ENCODE assay signal across 1 cellular context in the genomic region with DNA sequence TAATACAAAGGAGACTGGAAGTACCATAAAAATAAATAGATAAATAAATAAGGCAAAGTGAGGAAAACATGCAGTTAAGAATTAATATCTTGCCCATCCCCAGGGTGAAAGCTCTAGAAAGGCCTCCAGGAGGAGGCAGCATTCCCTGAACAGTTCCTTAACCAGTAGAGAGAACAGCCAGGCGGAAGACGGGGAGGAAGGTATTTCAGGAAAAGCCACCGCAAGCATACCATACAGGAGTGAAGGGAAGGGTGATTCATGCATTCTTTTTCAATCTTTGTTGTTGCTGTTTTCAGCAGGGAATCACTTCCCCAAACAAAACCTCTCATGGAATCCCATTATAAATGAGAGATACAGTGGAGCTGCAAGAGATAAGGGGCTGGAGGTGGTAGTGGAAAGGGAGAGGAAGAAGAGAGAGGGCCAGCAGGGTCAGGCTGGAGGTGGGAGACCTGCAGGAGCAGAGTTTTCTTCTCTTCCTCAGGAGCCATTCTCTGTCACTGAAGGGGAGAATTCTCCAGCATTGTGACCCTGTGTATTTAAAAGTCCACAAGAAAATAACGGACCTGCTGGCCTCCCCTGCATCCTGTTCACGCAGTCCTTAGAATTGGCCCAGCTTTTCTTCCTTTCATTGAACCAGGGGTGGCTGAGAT.
TF ChIP-seq lines count a peak whose summit lies in the region.

No MANE protein-coding gene starts in this region.

TF ChIP-seq in WTC11, 78 proteins besides CTCF, POLR2A, EP300 and RAD21 (continued from another document):
- no peak for TF ChIP-seq ATF1 (CRISPR knock-in tag; IDR thresholded peaks at IDR 0.05)
- no peak for TF ChIP-seq NR2C2 (CRISPR knock-in tag; IDR thresholded peaks at IDR 0.05)
- TF ChIP-seq NFATC4 (CRISPR knock-in tag; IDR thresholded peaks at IDR 0.05): no peak
- TF ChIP-seq JUN (CRISPR knock-in tag; IDR thresholded peaks at IDR 0.05): no peak
- TF ChIP-seq, protein P1, sequence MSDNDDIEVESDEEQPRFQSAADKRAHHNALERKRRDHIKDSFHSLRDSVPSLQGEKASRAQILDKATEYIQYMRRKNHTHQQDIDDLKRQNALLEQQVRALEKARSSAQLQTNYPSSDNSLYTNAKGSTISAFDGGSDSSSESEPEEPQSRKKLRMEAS (CRISPR knock-in tag; IDR thresholded peaks at IDR 0.05): no peak
- TF ChIP-seq RORB (CRISPR knock-in tag; IDR thresholded peaks at IDR 0.05): no peak
- TF ChIP-seq ELF4 (CRISPR knock-in tag; IDR thresholded peaks at IDR 0.05; ENCODE audit: low read depth): no peak
- TF ChIP-seq, protein P2, sequence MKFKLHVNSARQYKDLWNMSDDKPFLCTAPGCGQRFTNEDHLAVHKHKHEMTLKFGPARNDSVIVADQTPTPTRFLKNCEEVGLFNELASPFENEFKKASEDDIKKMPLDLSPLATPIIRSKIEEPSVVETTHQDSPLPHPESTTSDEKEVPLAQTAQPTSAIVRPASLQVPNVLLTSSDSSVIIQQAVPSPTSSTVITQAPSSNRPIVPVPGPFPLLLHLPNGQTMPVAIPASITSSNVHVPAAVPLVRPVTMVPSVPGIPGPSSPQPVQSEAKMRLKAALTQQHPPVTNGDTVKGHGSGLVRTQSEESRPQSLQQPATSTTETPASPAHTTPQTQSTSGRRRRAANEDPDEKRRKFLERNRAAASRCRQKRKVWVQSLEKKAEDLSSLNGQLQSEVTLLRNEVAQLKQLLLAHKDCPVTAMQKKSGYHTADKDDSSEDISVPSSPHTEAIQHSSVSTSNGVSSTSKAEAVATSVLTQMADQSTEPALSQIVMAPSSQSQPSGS (CRISPR knock-in tag; IDR thresholded peaks at IDR 0.05; ENCODE audit: borderline replicate concordance, low read depth): no peak
- TF ChIP-seq, protein P3, sequence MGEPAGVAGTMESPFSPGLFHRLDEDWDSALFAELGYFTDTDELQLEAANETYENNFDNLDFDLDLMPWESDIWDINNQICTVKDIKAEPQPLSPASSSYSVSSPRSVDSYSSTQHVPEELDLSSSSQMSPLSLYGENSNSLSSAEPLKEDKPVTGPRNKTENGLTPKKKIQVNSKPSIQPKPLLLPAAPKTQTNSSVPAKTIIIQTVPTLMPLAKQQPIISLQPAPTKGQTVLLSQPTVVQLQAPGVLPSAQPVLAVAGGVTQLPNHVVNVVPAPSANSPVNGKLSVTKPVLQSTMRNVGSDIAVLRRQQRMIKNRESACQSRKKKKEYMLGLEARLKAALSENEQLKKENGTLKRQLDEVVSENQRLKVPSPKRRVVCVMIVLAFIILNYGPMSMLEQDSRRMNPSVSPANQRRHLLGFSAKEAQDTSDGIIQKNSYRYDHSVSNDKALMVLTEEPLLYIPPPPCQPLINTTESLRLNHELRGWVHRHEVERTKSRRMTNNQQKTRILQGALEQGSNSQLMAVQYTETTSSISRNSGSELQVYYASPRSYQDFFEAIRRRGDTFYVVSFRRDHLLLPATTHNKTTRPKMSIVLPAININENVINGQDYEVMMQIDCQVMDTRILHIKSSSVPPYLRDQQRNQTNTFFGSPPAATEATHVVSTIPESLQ (CRISPR knock-in tag; IDR thresholded peaks at IDR 0.05): no peak
- TF ChIP-seq, protein P4, sequence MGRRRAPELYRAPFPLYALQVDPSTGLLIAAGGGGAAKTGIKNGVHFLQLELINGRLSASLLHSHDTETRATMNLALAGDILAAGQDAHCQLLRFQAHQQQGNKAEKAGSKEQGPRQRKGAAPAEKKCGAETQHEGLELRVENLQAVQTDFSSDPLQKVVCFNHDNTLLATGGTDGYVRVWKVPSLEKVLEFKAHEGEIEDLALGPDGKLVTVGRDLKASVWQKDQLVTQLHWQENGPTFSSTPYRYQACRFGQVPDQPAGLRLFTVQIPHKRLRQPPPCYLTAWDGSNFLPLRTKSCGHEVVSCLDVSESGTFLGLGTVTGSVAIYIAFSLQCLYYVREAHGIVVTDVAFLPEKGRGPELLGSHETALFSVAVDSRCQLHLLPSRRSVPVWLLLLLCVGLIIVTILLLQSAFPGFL (CRISPR knock-in tag; IDR thresholded peaks at IDR 0.05; ENCODE audit: borderline replicate concordance): no peak
- TF ChIP-seq MXD4 (CRISPR knock-in tag; IDR thresholded peaks at IDR 0.05; ENCODE audit: borderline replicate concordance): no peak
- no peak for TF ChIP-seq SMAD3 (CRISPR knock-in tag; IDR thresholded peaks at IDR 0.05; ENCODE audit: borderline replicate concordance)
- no peak for TF ChIP-seq ZBTB21 (CRISPR knock-in tag; IDR thresholded peaks at IDR 0.05; ENCODE audit: borderline replicate concordance)
